ENCODE assay signal across 1 cellular context in genomic region chr14:75673345-75673744, GRCh38.
A peak's percentile ranks its signal among the peaks of the same experiment; 100 is the strongest.
TF ChIP-seq lines count a peak whose summit lies in the region.

No MANE protein-coding gene starts in this region.

TF ChIP-seq in GM12878, 131 proteins besides CTCF, POLR2A, EP300 and RAD21 (continued from another document):
- TF ChIP-seq STAT3 (IDR thresholded peaks at IDR 0.05; ENCODE audit: low read depth, low read length) (no peak), PKNOX1 (IDR thresholded peaks at IDR 0.05) (no peak), HDAC2 (IDR thresholded peaks at IDR 0.05) (no peak)
- TF ChIP-seq, protein P1, sequence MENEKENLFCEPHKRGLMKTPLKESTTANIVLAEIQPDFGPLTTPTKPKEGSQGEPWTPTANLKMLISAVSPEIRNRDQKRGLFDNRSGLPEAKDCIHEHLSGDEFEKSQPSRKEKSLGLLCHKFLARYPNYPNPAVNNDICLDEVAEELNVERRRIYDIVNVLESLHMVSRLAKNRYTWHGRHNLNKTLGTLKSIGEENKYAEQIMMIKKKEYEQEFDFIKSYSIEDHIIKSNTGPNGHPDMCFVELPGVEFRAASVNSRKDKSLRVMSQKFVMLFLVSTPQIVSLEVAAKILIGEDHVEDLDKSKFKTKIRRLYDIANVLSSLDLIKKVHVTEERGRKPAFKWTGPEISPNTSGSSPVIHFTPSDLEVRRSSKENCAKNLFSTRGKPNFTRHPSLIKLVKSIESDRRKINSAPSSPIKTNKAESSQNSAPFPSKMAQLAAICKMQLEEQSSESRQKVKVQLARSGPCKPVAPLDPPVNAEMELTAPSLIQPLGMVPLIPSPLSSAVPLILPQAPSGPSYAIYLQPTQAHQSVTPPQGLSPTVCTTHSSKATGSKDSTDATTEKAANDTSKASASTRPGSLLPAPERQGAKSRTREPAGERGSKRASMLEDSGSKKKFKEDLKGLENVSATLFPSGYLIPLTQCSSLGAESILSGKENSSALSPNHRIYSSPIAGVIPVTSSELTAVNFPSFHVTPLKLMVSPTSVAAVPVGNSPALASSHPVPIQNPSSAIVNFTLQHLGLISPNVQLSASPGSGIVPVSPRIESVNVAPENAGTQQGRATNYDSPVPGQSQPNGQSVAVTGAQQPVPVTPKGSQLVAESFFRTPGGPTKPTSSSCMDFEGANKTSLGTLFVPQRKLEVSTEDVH (IDR thresholded peaks at IDR 0.05; ENCODE audit: low read depth, partially characterized antibody) = no peak
- TF ChIP-seq, protein P2, sequence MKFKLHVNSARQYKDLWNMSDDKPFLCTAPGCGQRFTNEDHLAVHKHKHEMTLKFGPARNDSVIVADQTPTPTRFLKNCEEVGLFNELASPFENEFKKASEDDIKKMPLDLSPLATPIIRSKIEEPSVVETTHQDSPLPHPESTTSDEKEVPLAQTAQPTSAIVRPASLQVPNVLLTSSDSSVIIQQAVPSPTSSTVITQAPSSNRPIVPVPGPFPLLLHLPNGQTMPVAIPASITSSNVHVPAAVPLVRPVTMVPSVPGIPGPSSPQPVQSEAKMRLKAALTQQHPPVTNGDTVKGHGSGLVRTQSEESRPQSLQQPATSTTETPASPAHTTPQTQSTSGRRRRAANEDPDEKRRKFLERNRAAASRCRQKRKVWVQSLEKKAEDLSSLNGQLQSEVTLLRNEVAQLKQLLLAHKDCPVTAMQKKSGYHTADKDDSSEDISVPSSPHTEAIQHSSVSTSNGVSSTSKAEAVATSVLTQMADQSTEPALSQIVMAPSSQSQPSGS (IDR thresholded peaks at IDR 0.05; ENCODE audit: low read length) = peak; percentile 84
